Comparison of ENCODE assay signal across 25 cellular contexts in the genomic region with DNA sequence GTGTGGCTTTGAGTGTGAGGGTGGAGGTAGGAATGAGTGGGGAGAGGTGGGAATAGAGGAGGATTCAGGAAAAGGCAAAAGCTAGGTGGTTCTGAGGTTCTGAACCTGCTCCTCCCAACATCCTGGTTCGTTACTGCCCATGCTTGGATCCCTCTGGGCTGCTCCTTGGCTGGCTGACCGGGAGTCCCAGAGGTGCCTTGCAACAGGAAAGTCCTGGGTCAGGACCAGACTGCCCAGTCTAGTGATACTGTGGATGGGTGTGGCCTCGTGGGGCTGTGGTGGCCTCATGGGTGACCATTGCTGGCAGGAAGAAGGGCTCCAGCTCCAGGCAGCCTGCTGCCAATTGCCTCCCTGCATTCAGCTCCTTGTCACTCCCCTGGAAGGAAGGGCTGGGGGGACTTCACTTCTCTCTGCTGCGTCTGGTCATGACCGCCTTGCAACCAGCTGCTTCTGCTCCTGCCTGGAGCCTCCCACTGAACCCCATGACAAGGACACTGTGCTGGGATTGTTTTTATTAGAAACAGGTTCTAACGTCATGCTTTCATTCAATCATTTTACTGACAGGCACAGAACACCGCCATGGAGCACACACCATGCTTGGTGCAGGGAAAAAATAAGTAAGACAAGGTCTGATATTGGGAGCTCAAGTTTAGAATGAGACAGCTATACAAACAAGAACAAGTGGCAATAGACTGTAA.
"Had no signal": no experiment of that assay in that cellular context is flagged by ENCODE, and none has a peak within 500 bp of the region (broad histone marks: within the 10 kb centered on the region; RNA-seq: fewer than 3 reads in every experiment).

No MANE protein-coding gene starts in this region.

- H3K4me3 ChIP-seq: ascending aorta, Peyer's patch, SJCRH30 had no signal

- H3K36me3 ChIP-seq: ascending aorta, Peyer's patch, SJCRH30 had no signal

- H3K9me3 Mint-ChIP-seq: activated B cell treated with CpG ODN at 0.5 μM for 24 hours; activated CD4-positive, alpha-beta T cell treated with anti-CD3 and anti-CD28 coated beads, Interleukin-2, amount 10 ng/mL, durations not matched to agents 24 days and 14 days; activated naive CD4-positive, alpha-beta T cell treated with anti-CD3 and anti-CD28 coated beads, Interleukin-2, amount 50 U/mL, for 24 hours; activated T-cell treated with anti-CD3 and anti-CD28 coated beads, Interleukin-2, amount 50 U/mL, for 24 hours; activated T-helper 1 cell treated with anti-CD3 and anti-CD28 coated beads, Interleukin-12 subunit alpha, Interleukin-12 subunit beta, Interleukin-2, Interleukin-4 antibody, amounts not matched to agents 30 ng/mL and 10 ng/mL and 1 ng/mL, durations not matched to agents 14 hours and 24 hours and 36 hours; brain had no signal

- DNase-seq: activated B cell treated with CpG ODN at 0.5 μM for 24 hours; activated CD4-positive, alpha-beta T cell treated with anti-CD3 and anti-CD28 coated beads for 1 hour; activated CD4-positive, alpha-beta T cell treated with anti-CD3 and anti-CD28 coated beads, Interleukin-2, amount 10 ng/mL, durations not matched to agents 24 days and 14 days; activated CD4-positive, alpha-beta T cell treated with anti-CD3 and anti-CD28 coated beads, Interleukin-2, amount 50 U/mL, for 48 hours; activated CD8-positive, alpha-beta memory T cell treated with anti-CD3 and anti-CD28 coated beads, Interleukin-2, amount 10 ng/mL, durations not matched to agents 7 days and 5 days; activated effector memory CD4-positive, alpha-beta T cell treated with Interleukin-2 at 50 U/mL for 16 hours; activated naive CD4-positive, alpha-beta T cell; activated T-cell treated with anti-CD3 and anti-CD28 coated beads, Interleukin-2, amount 50 U/mL, for 24 hours; MM.1S; NCI-H1105 treated with DMSO at 0.1 percent for 48 hours; NCI-H1436 treated with DMSO at 0.1 percent for 48 hours; NCI-H187; NCI-H2081; NCI-H446; NCI-H524; Peyer's patch; Right ventricle myocardium superior; SJCRH30; T-helper 2 cell; T1000 had no signal

- H3K4me1 Mint-ChIP-seq: activated B cell treated with CpG ODN at 0.5 μM for 24 hours; activated naive CD4-positive, alpha-beta T cell treated with anti-CD3 and anti-CD28 coated beads, Interleukin-2, amount 50 U/mL, for 24 hours had no signal

- H3K9me3 ChIP-seq: ascending aorta, Peyer's patch, SJCRH30 had no signal

- H3K27ac ChIP-seq: ascending aorta, Peyer's patch, RWPE1, SJCRH30 had no signal

- H3K36me3 Mint-ChIP-seq: activated naive CD4-positive, alpha-beta T cell treated with anti-CD3 and anti-CD28 coated beads, Interleukin-2, amount 50 U/mL, for 24 hours; brain had no signal

- H3K4me3 Mint-ChIP-seq: activated B cell treated with CpG ODN at 0.5 μM for 24 hours; activated CD4-positive, alpha-beta T cell treated with anti-CD3 and anti-CD28 coated beads, Interleukin-2, amount 10 ng/mL, durations not matched to agents 24 days and 14 days; activated CD8-positive, alpha-beta memory T cell treated with anti-CD3 and anti-CD28 coated beads, Interleukin-2, amount 10 ng/mL, durations not matched to agents 7 days and 5 days; activated naive CD4-positive, alpha-beta T cell treated with anti-CD3 and anti-CD28 coated beads, Interleukin-2, amount 50 U/mL, for 24 hours; activated T-cell treated with anti-CD3 and anti-CD28 coated beads, Interleukin-2, amount 50 U/mL, for 24 hours; activated T-helper 1 cell treated with anti-CD3 and anti-CD28 coated beads, Interleukin-12 subunit alpha, Interleukin-12 subunit beta, Interleukin-2, Interleukin-4 antibody, amounts not matched to agents 30 ng/mL and 10 ng/mL and 1 ng/mL, durations not matched to agents 14 hours and 24 hours and 36 hours; brain had no signal

- H3K27me3 ChIP-seq: ascending aorta, Peyer's patch, SJCRH30 had no signal

- ATAC-seq: activated CD8-positive, alpha-beta memory T cell treated with anti-CD3 and anti-CD28 coated beads, Interleukin-2, amount 10 ng/mL, durations not matched to agents 7 days and 5 days had no signal

- H3K4me1 ChIP-seq: ascending aorta, Peyer's patch had no signal

- H3K27ac Mint-ChIP-seq: activated B cell treated with CpG ODN at 0.5 μM for 24 hours; activated CD4-positive, alpha-beta T cell treated with anti-CD3 and anti-CD28 coated beads, Interleukin-2, amount 10 ng/mL, durations not matched to agents 24 days and 14 days; activated CD8-positive, alpha-beta memory T cell treated with anti-CD3 and anti-CD28 coated beads, Interleukin-2, amount 10 ng/mL, durations not matched to agents 7 days and 5 days; activated naive CD4-positive, alpha-beta T cell treated with anti-CD3 and anti-CD28 coated beads, Interleukin-2, amount 50 U/mL, for 24 hours; activated T-cell treated with anti-CD3 and anti-CD28 coated beads, Interleukin-2, amount 50 U/mL, for 24 hours; activated T-helper 1 cell treated with anti-CD3 and anti-CD28 coated beads, Interleukin-12 subunit alpha, Interleukin-12 subunit beta, Interleukin-2, Interleukin-4 antibody, amounts not matched to agents 30 ng/mL and 10 ng/mL and 1 ng/mL, durations not matched to agents 14 hours and 24 hours and 36 hours had no signal

- H3K27me3 Mint-ChIP-seq: activated naive CD4-positive, alpha-beta T cell treated with anti-CD3 and anti-CD28 coated beads, Interleukin-2, amount 50 U/mL, for 24 hours; activated T-cell treated with anti-CD3 and anti-CD28 coated beads, Interleukin-2, amount 50 U/mL, for 24 hours; brain had no signal
